In the genomic region with DNA sequence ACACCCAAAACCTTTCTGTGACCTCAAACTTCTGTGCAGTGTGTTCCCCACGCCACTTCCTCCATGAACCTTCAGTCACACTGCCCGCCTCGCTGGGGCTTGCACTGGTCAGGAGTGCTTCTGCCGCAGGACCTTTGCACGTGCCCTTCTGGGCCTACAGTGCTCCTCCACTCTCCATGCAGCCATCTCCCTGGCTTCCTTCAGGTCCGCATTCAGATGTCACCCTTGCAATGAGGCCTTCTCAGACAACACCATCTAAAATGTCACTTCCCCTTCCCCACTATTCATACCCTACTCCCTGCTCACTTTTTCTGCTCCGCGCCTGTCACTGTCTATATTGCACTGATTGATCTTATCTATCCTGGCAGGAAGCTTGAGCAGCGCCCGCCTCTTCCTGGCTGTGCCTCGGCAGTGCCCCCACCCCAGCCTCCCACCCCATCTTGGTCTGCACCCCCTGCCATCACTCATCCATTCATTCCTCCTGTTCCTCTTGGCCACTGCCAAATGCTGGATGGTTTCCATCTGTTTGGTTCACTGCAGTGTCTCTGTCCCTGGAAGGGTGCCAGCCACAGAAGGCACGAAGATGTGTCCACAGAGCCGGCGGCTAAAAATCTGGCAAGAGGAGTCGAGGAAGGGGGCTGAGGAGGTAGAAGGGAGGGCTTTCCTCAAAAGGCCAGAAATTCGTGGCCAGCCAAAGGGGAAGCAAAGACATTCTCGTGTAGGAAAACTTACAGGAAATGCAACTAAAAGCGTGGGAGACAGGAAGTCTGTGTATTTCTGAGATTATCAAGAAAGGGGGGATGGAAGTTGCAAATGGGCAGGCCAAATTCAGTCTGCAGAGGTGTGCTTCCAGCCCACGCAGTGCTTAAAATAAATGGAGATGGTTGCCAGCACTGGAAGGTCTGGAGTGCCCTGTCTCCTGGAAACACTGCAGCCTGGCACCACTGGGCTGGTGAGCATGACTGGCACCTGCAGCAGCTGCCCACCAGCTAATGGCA, we compare ENCODE assay signal across 8 cellular contexts. TPM values are rescaled to one million over a fixed set of nuclear protein-coding genes. Genes with fewer than 3 reads are reported as not detected.
A peak's percentile ranks its signal among the peaks of the same experiment; 100 is the strongest.
DNase-seq lines count a peak whose midpoint lies in the region; ATAC-seq and TF ChIP-seq lines count a peak whose summit lies in the region.

No MANE protein-coding gene starts in this region.

- no peak overlapping the region for H3K4me3 ChIP-seq in HFF-Myc (replicated peaks; ENCODE audit: low read depth, low read length)
- peak overlapping the region in 1 of 4 donors; percentile 12 for H3K4me3 ChIP-seq in esophagus muscularis mucosa
- peak overlapping the region; percentile 28 for H3K4me3 ChIP-seq in osteoblast (ENCODE audit: insufficient read depth, low read length)

- peaks cover 99% of the 10 kb centered on the region for H3K79me2 ChIP-seq in osteoblast (ENCODE audit: insufficient read depth, low read length)

- H3K27me3 ChIP-seq in esophagus muscularis mucosa = no peaks in the 10 kb centered on the region
- no peaks in the 10 kb centered on the region for H3K27me3 ChIP-seq in osteoblast (ENCODE audit: insufficient read depth, low read length)
- no peaks in the 10 kb centered on the region for H3K27me3 ChIP-seq in foreskin keratinocyte

- no peak overlapping the region for H2AFZ ChIP-seq in osteoblast (ENCODE audit: low read length)

- H3K4me1 ChIP-seq in esophagus muscularis mucosa = peaks cover 32 to 59% (median 44%) of the 10 kb centered on the region in 4 donors
- peaks cover 40% of the 10 kb centered on the region for H3K4me1 ChIP-seq in osteoblast (ENCODE audit: insufficient read depth, low read length)
- H3K4me1 ChIP-seq in foreskin keratinocyte = peaks cover 3% of the 10 kb centered on the region

- TF ChIP-seq POLR2A in esophagus muscularis mucosa (IDR thresholded peaks at IDR 0.05; ENCODE audit: low read depth) = no peak

- intact Hi-C loops in esophagus muscularis mucosa (cut with DNase I) = no loop called here

- no peaks in the 10 kb centered on the region for H3K36me3 ChIP-seq in esophagus muscularis mucosa
- H3K36me3 ChIP-seq in osteoblast (ENCODE audit: insufficient read depth, low read length) = peaks cover 17% of the 10 kb centered on the region

- H3K9me3 ChIP-seq in esophagus muscularis mucosa (no peaks in the 10 kb centered on the region), osteoblast (ENCODE audit: low read depth, low read length) (no peaks in the 10 kb centered on the region)

- H4K20me1 ChIP-seq in osteoblast (ENCODE audit: insufficient read depth, low read length) = peaks cover 4% of the 10 kb centered on the region

- peak overlapping the region; percentile 53 for H3K4me2 ChIP-seq in osteoblast (ENCODE audit: insufficient read depth, low read length)

- TF ChIP-seq EP300 in esophagus muscularis mucosa (IDR thresholded peaks at IDR 0.05) = no peak

- TF ChIP-seq CTCF in HFF-Myc (IDR thresholded peaks at IDR 0.05; ENCODE audit: low read depth, low read length, missing control alignments) (no peak), esophagus muscularis mucosa (IDR thresholded peaks at IDR 0.05) (no peak), osteoblast (IDR thresholded peaks at IDR 0.05; ENCODE audit: extremely low read depth, low read depth, low read length) (no peak), foreskin keratinocyte (conservative IDR thresholded peaks at IDR 0.05) (no peak), GM20000 (IDR thresholded peaks at IDR 0.05; ENCODE audit: extremely low read depth, missing control alignments) (no peak)

- H3K27ac ChIP-seq in esophagus muscularis mucosa (replicated peaks in 1 of 4) (peak overlapping the region; percentile 38 to 63 (median 42)), osteoblast (ENCODE audit: low read depth, low read length) (peak overlapping the region; percentile 74), foreskin keratinocyte (no peak overlapping the region)

- 31% methylated on average over 19 of the region's 19 CpGs for WGBS in esophagus muscularis mucosa

- DNase-seq in A172 (ENCODE audit: low spot score) = peak; percentile 33
- peak; percentile 88 for DNase-seq in HFF-Myc (ENCODE audit: extremely low read depth, low read depth)
- DNase-seq in activated CD4-positive, alpha-beta T cell treated with anti-CD3 and anti-CD28 coated beads, Interleukin-2, amount 50 U/mL, for 1 hour = peak; percentile 16
- no peak for DNase-seq in esophagus muscularis mucosa (ENCODE audit: extremely low spot score)
- DNase-seq in osteoblast (ENCODE audit: insufficient read length, low spot score, missing footprints) = peak; percentile 76
- no peak for DNase-seq in DMS153 treated with DMSO at 0.1 percent for 48 hours (lab: John Stamatoyannopoulos, UW; ENCODE audit: unreplicated experiment)
- no peak for DNase-seq in foreskin keratinocyte
- DNase-seq in GM20000 (ENCODE audit: low spot score) = no peak

- no peak for ATAC-seq in foreskin keratinocyte

RNA-seq across cellular contexts. Expression of a gene that starts 27.5 kb away (rescaled TPM):
- 34.0 and 53.7 TPM in 2 replicates for total RNA-seq in A172 (2014; rRNA removed; shearing (Covaris generic))
- total RNA-seq in esophagus muscularis mucosa = 10 to 100 TPM; 17.0 to 25.3 (median 25.1) TPM
- 91.6 and 94.8 TPM in 2 replicates for total RNA-seq in osteoblast
- total RNA-seq in foreskin keratinocyte = 15.7 and 16.2 TPM in 2 replicates
- 8.6 and 11.1 TPM in 2 replicates for polyA plus RNA-seq in foreskin keratinocyte

Comparison
In these comparisons a context has a peak if more than half of its experiments do, and no peak if none do; other contexts are left out.
1. DNase-seq: peak in A172 (single experiment), HFF-Myc (single experiment), activated CD4-positive, alpha-beta T cell treated with anti-CD3 and anti-CD28 coated beads, Interleukin-2, amount 50 U/mL, for 1 hour (single experiment) and osteoblast (single experiment); none in esophagus muscularis mucosa (single experiment), DMS153 treated with DMSO at 0.1 percent for 48 hours (single experiment), foreskin keratinocyte (0 of 2) and GM20000 (single experiment).